Comparison of ENCODE assay signal across 22 cellular contexts in genomic region chr6:30020629-30021028, GRCh38. TPM values are rescaled to one million over a fixed set of nuclear protein-coding genes. Genes with fewer than 3 reads are reported as not detected.
A peak's percentile ranks its signal among the peaks of the same experiment; 100 is the strongest.
DNase-seq lines count a peak whose midpoint lies in the region; ATAC-seq, FAIRE-seq and TF ChIP-seq lines count a peak whose summit lies in the region.
"Had no signal": no experiment of that assay in that cellular context is flagged by ENCODE, and none has a peak within 500 bp of the region (broad histone marks: within the 10 kb centered on the region; RNA-seq: fewer than 3 reads in every experiment).

No MANE protein-coding gene starts in this region.

- no peak overlapping the region for H3K9ac ChIP-seq in GM12878 (ENCODE audit: control insufficient read depth, insufficient read depth, low read length)

- peak; percentile 9 for FAIRE-seq in GM18507 (lab: Jason Lieb, UNC)
- no peak for FAIRE-seq in GM12878 (lab: Jason Lieb, UNC)
- FAIRE-seq: A204.1, D721Med had no signal

- DNase-seq in GM18507 (ENCODE audit: extremely low spot score, insufficient read length, low read depth) (no peak), NOMO-1 treated with DMSO at 0.1 percent for 48 hours (lab: John Stamatoyannopoulos, UW; ENCODE audit: unreplicated experiment) (peak; percentile 62), GM12878 (ENCODE audit: low read depth, low spot score) (no peak), mucosa of descending colon (no peak), SKM-1 (lab: John Stamatoyannopoulos, UW; ENCODE audit: unreplicated experiment) (no peak), NCI-H1436 (lab: John Stamatoyannopoulos, UW) (no peak)
- no peak for DNase-seq in stimulated activated naive B cell treated with anti-CD40 and anti-IgM and Interleukin-4, amounts not matched to agents 10 μg/mL and 1 μg/mL and 100 μg/mL, for 72 hours
- DNase-seq: DMS53, GF-D8, H7, Kasumi-1, NCI-H1092 treated with DMSO at 0.1 percent for 48 hours, NCI-H2029 treated with DMSO at 0.1 percent for 48 hours, NCI-H226, NCI-H510A treated with DMSO at 0.1 percent for 48 hours, NCI-H748 treated with DMSO at 0.1 percent for 48 hours, SJCRH30, T-helper 1 cell had no signal

- no peak for TF ChIP-seq EP300 in GM12878 (IDR thresholded peaks at IDR 0.05; ENCODE audit: borderline replicate concordance in 1 of 2, control insufficient read depth in 1 of 2, low read depth in 2 of 2, low read length in 2 of 2)

- BruUV-seq in GM12878 (replicated peaks; lab: Mats Ljungman, UMichigan) = no TSS peak

- in situ Hi-C loops in GM12878 (cut with MboI) = no loop called here

- peaks cover 10 to 28% of the 10 kb centered on the region in 2 donors for H3K36me3 Mint-ChIP-seq in stimulated activated naive B cell treated with anti-CD40 and anti-IgM and Interleukin-4, amounts not matched to agents 10 μg/mL and 1 μg/mL and 100 μg/mL, for 72 hours

- intact Hi-C loops in GM12878 (cut with micrococcal nuclease; ENCODE audit: unreplicated experiment) = no loop called here
- intact Hi-C loops in mucosa of descending colon (cut with DNase I, micrococcal nuclease) = no loop called here

- H3K27ac Mint-ChIP-seq in stimulated activated naive B cell treated with anti-CD40 and anti-IgM and Interleukin-4, amounts not matched to agents 10 μg/mL and 1 μg/mL and 100 μg/mL, for 72 hours = no peak overlapping the region

- H3K27me3 Mint-ChIP-seq in stimulated activated naive B cell treated with anti-CD40 and anti-IgM and Interleukin-4, amounts not matched to agents 10 μg/mL and 1 μg/mL and 100 μg/mL, for 72 hours = no peaks in the 10 kb centered on the region

- H3K9me3 Mint-ChIP-seq in stimulated activated naive B cell treated with anti-CD40 and anti-IgM and Interleukin-4, amounts not matched to agents 10 μg/mL and 1 μg/mL and 100 μg/mL, for 72 hours = no peaks in the 10 kb centered on the region

- no peaks in the 10 kb centered on the region for H3K79me2 ChIP-seq in GM12878 (ENCODE audit: control insufficient read depth, insufficient read depth, low read length)

- TF ChIP-seq RAD21 in GM12878 (IDR thresholded peaks at IDR 0.05; ENCODE audit: insufficient read depth, low read depth, low read length) = no peak

- ATAC-seq in GM12878 (peak; percentile 43; the same call in 2 of the 3 replicates), mucosa of descending colon (no peak)
- peak; percentile 53 to 61 for ATAC-seq in stimulated activated naive B cell treated with anti-CD40 and anti-IgM and Interleukin-4, amounts not matched to agents 10 μg/mL and 1 μg/mL and 100 μg/mL, for 72 hours (replicated peaks)

- H3K9me3 ChIP-seq in GM12878 (replicated peaks; ENCODE audit: control insufficient read depth, insufficient read depth, low read length) (no peaks in the 10 kb centered on the region), mucosa of descending colon (no peaks in the 10 kb centered on the region)
- H3K9me3 ChIP-seq: SJCRH30 had no signal

- TF ChIP-seq CTCF in GM12878 (IDR thresholded peaks at IDR 0.05 in 2 of 3, conservative IDR thresholded peaks at IDR 0.05 in 1 of 3; ENCODE audit: control insufficient read depth in 2 of 3, extremely low read depth in 1 of 3, insufficient read depth in 1 of 3, low read depth in 3 of 3, low read length in 3 of 3) (no peak), mucosa of descending colon (IDR thresholded peaks at IDR 0.05) (no peak)

- POLR2A ChIA-PET in GM12878 (lab: Charles Lee) = interaction anchor here (0.7 kb wide), 1 partner anchor 295 kb away, joined by 3 read pairs; no protein-coding TSS in a partner anchor

- SMC1A ChIA-PET in GM12878 (lab: Charles Lee; ENCODE audit: uncharacterized antibody, unreplicated experiment) = interaction anchor here (1.4 kb wide), 1 partner anchor 169 kb away, joined by 5 read pairs; no protein-coding TSS in a partner anchor

- no peaks in the 10 kb centered on the region for H4K20me1 ChIP-seq in GM12878 (ENCODE audit: control insufficient read depth, insufficient read depth)

- no peak overlapping the region for H3K27ac ChIP-seq in GM12878 (ENCODE audit: control insufficient read depth, insufficient read depth)
- H3K27ac ChIP-seq: C4-2B, SJCRH30 had no signal

- WGBS in GM12878 (ENCODE audit: insufficient coverage, insufficient replicate concordance, low lambda C conversion rate, missing lambda C conversion rate) = 33% methylated on average over 1 of the region's 1 CpG

- H3K36me3 ChIP-seq in GM12878 (ENCODE audit: control insufficient read depth in 2 of 2, insufficient read depth in 2 of 2, low read length in 1 of 2) (no peaks in the 10 kb centered on the region; a peak in 1 of 4 replicates), mucosa of descending colon (ENCODE audit: low read depth) (no peaks in the 10 kb centered on the region)
- H3K36me3 ChIP-seq: SJCRH30 had no signal

- no peak overlapping the region for H2AFZ ChIP-seq in GM12878 (ENCODE audit: control insufficient read depth, low read depth, low read length)

- H3K4me1 ChIP-seq in GM12878 (ENCODE audit: control insufficient read depth, insufficient read depth, low read length) (no peaks in the 10 kb centered on the region), mucosa of descending colon (ENCODE audit: low read depth) (no peaks in the 10 kb centered on the region)
- H3K4me1 ChIP-seq: SJCRH30 had no signal

- CTCF ChIA-PET in GM12878 (lab: Yijun Ruan, JAX) = no interaction called here

- no peak overlapping the region for H3K4me2 ChIP-seq in GM12878 (ENCODE audit: control insufficient read depth, insufficient read depth)

- TF ChIP-seq POLR2A in GM12878 (IDR thresholded peaks at IDR 0.05; ENCODE audit: low read depth, low read length) = no peak

- H3K27me3 ChIP-seq in GM12878 (replicated peaks in 1 of 2; ENCODE audit: control insufficient read depth in 2 of 2, insufficient read depth in 2 of 2, low read length in 1 of 2) = no peaks in the 10 kb centered on the region
- H3K27me3 ChIP-seq: SJCRH30 had no signal

- H3K4me3 Mint-ChIP-seq in stimulated activated naive B cell treated with anti-CD40 and anti-IgM and Interleukin-4, amounts not matched to agents 10 μg/mL and 1 μg/mL and 100 μg/mL, for 72 hours = no peak overlapping the region

- peaks cover 9 to 16% of the 10 kb centered on the region in 2 donors for H3K4me1 Mint-ChIP-seq in stimulated activated naive B cell treated with anti-CD40 and anti-IgM and Interleukin-4, amounts not matched to agents 10 μg/mL and 1 μg/mL and 100 μg/mL, for 72 hours

- RAD21 ChIA-PET in GM12878 (lab: Charles Lee; ENCODE audit: unreplicated experiment) = no interaction called here

- H3K4me3 ChIP-seq in GM12878 (no peak overlapping the region), mucosa of descending colon (no peak overlapping the region)
- H3K4me3 ChIP-seq: SJCRH30 had no signal

RNA-seq across cellular contexts. Expression of gene POLR1H, which starts 40.4 kb away (rescaled TPM):
- 8.0 and 8.2 TPM in 2 replicates for total RNA-seq in GM12878 (2013; cell fraction: nucleolus; rRNA removed)
- total RNA-seq in GM12878 (2014; rRNA removed) = 61.9 and 66.5 TPM in 2 replicates
- total RNA-seq in GM12878 (2014; rRNA removed; fragmentation: Illumina TruSeq; extraction: Trizol) = 62.7 and 63.0 TPM in 2 replicates
- total RNA-seq in GM12878 (2021) = 47.4 and 50.6 TPM in 2 replicates
- polyA plus RNA-seq in GM12878 (2011; ENCODE audit: low read depth) = 29.7 TPM
- 60.5 and 88.9 TPM in 2 replicates for polyA plus RNA-seq in GM12878 (2011; rRNA removed)
- 97.4 and 113 TPM in 2 replicates for polyA plus RNA-seq in GM12878 (2011; cell fraction: cytosol; rRNA removed)
- polyA plus RNA-seq in GM12878 (2011; cell fraction: nucleus; rRNA removed) = 67.2 and 79.1 TPM in 2 replicates
- 44.1 and 52.3 TPM in 2 replicates for polyA plus RNA-seq in GM12878 (2012)
- 30.7 and 54.0 TPM in 2 replicates for polyA plus RNA-seq in GM12878 (2014; fragmentation: Illumina TruSeq; extraction: Trizol)
- polyA plus RNA-seq in GM12878 (2014; fragmentation: Nextera tagmentation; extraction: Ambion mirVana) = 100 to 1,000 TPM; 154 to 160 TPM
- polyA plus RNA-seq in GM12878 (2014; rRNA removed) = 59.9 and 67.5 TPM in 2 replicates
- 100 to 1,000 TPM in 1 of 2 experiments, 10 to 100 TPM in 1; 99.5 to 108 TPM for polyA plus RNA-seq in GM12878 (2016; fragmentation: Nextera tagmentation; extraction: Ambion mirVana)
- polyA minus RNA-seq in GM12878 (2011; rRNA and poly(A)+ RNA removed) = 29.6 and 32.1 TPM in 2 replicates
- 4.9 and 5.8 TPM in 2 replicates for polyA minus RNA-seq in GM12878 (2011; cell fraction: cytosol; rRNA and poly(A)+ RNA removed)
- 10.9 and 13.3 TPM in 2 replicates for polyA minus RNA-seq in GM12878 (2011; cell fraction: nucleus; rRNA and poly(A)+ RNA removed)
- total RNA-seq in mucosa of descending colon = 10 to 100 TPM; 22.4 to 31.7 (median 23.0) TPM

RNA-seq across cellular contexts. Expression of gene PPP1R11, which starts 46.4 kb away (rescaled TPM):
- total RNA-seq in GM12878 (2013; cell fraction: nucleolus; rRNA removed) = 8.2 and 10.4 TPM in 2 replicates
- 27.4 and 32.9 TPM in 2 replicates for total RNA-seq in GM12878 (2014; rRNA removed)
- total RNA-seq in GM12878 (2014; rRNA removed; fragmentation: Illumina TruSeq; extraction: Trizol) = 24.3 and 27.8 TPM in 2 replicates
- total RNA-seq in GM12878 (2021) = 28.7 and 28.8 TPM in 2 replicates
- polyA plus RNA-seq in GM12878 (2011; ENCODE audit: low read depth) = 19.9 TPM
- polyA plus RNA-seq in GM12878 (2011; rRNA removed) = 48.0 and 56.1 TPM in 2 replicates
- polyA plus RNA-seq in GM12878 (2011; cell fraction: cytosol; rRNA removed) = 40.0 and 49.5 TPM in 2 replicates
- polyA plus RNA-seq in GM12878 (2011; cell fraction: nucleus; rRNA removed) = 22.5 and 26.5 TPM in 2 replicates
- 26.6 and 30.0 TPM in 2 replicates for polyA plus RNA-seq in GM12878 (2012)
- polyA plus RNA-seq in GM12878 (2014; fragmentation: Illumina TruSeq; extraction: Trizol) = 48.9 and 54.3 TPM in 2 replicates
- polyA plus RNA-seq in GM12878 (2014; fragmentation: Nextera tagmentation; extraction: Ambion mirVana) = 10 to 100 TPM; 12.6 to 13.4 TPM
- polyA plus RNA-seq in GM12878 (2014; rRNA removed) = 33.5 and 38.2 TPM in 2 replicates
- polyA plus RNA-seq in GM12878 (2016; fragmentation: Nextera tagmentation; extraction: Ambion mirVana) = 10 to 100 TPM; 46.2 TPM
- 20.4 and 27.6 TPM in 2 replicates for polyA minus RNA-seq in GM12878 (2011; rRNA and poly(A)+ RNA removed)
- 9.2 and 12.0 TPM in 2 replicates for polyA minus RNA-seq in GM12878 (2011; cell fraction: cytosol; rRNA and poly(A)+ RNA removed)
- 8.3 and 10.7 TPM in 2 replicates for polyA minus RNA-seq in GM12878 (2011; cell fraction: nucleus; rRNA and poly(A)+ RNA removed)
- 100 to 1,000 TPM in 1 of 3 donors, 10 to 100 TPM in 2; 78.4 to 115 (median 82.4) TPM for total RNA-seq in mucosa of descending colon

RNA-seq across cellular contexts. Expression of gene RNF39, which starts 54.9 kb away (rescaled TPM):
- total RNA-seq in GM12878 (2013; cell fraction: nucleolus; rRNA removed) = not detected in 2 replicates
- total RNA-seq in GM12878 (2014; rRNA removed) (not detected in 2 replicates), GM12878 (2014; rRNA removed; fragmentation: Illumina TruSeq; extraction: Trizol) (not detected in 2 replicates), GM12878 (2021) (not detected in 2 replicates), mucosa of descending colon (1 to 10 TPM in 1 of 3 donors, under 1 TPM in 1, not detected in 1; 0.87 to 2.5 TPM)
- polyA plus RNA-seq in GM12878 (2011; ENCODE audit: low read depth) = 0.25 TPM
- polyA plus RNA-seq in GM12878 (2011; rRNA removed) (not detected in 2 replicates), GM12878 (2014; fragmentation: Illumina TruSeq; extraction: Trizol) (not detected in 2 replicates), GM12878 (2014; fragmentation: Nextera tagmentation; extraction: Ambion mirVana) (not detected), GM12878 (2014; rRNA removed) (0.04 TPM in 1 of 2 replicates, not detected in the other), GM12878 (2016; fragmentation: Nextera tagmentation; extraction: Ambion mirVana) (under 1 TPM in 1 of 2 experiments, not detected in 1; 0.11 TPM)
- not detected in 2 replicates for polyA plus RNA-seq in GM12878 (2011; cell fraction: cytosol; rRNA removed)
- polyA plus RNA-seq in GM12878 (2011; cell fraction: nucleus; rRNA removed) = not detected in 2 replicates
- 0.31 and 0.50 TPM in 2 replicates for polyA plus RNA-seq in GM12878 (2012)
- not detected in 2 replicates for polyA minus RNA-seq in GM12878 (2011; rRNA and poly(A)+ RNA removed)
- polyA minus RNA-seq in GM12878 (2011; cell fraction: cytosol; rRNA and poly(A)+ RNA removed) = not detected in 2 replicates
- not detected in 2 replicates for polyA minus RNA-seq in GM12878 (2011; cell fraction: nucleus; rRNA and poly(A)+ RNA removed)
- total RNA-seq: RPMI7951, SJCRH30 had no signal
